In the genomic region with DNA sequence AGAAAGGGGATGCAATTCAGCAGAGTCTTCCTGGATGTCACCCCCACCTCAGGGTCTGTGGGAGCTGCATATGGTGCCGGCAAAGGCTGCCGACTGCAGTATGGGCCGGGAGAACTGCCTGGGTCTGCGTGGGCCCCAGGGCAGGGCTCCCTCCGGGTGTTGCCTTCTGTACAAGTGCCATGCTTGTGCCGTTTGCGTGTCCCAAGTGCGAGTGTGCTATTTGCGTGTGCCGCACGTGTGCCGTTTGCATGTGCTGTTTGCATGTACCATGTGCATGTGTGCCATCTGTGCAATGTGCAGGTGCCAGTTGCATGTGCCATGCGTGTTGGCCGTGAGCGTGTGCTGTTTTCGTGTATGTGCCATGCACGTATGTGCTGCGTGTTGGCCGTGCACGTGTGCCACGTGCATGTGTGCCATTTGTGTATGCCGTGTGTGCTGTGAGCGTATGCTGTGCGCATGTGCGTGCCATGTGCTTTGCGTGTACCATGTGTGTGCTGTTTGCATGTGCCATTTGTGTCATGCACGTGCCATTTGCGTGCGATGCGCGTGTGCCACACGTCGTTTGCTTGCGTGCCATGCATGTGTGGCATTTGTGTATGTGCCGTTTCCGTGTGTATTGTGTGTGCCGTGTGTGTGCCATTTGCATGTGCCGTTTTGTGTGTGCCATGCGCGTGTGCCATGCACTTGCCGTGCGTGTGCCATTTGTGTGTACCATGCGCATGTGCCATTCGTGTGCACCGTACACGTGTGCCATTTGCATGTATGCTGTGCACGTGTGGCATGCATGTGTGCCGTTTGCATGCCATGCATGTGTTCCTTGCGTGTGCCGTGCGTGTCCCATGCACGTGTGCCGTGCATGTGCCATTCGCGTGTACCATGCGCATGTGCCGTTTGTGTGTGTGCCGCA, we compare ENCODE assay signal across 1 cellular context.
TF ChIP-seq lines count a peak whose summit lies in the region.

No MANE protein-coding gene starts in this region.

TF ChIP-seq in HCT116, 20 proteins besides CTCF, POLR2A, EP300 and RAD21:
- TF ChIP-seq CBX3 (IDR thresholded peaks at IDR 0.05; ENCODE audit: low read depth) (no peak), ELF1 (IDR thresholded peaks at IDR 0.05; ENCODE audit: borderline replicate concordance, low read depth) (no peak), JUND (IDR thresholded peaks at IDR 0.05) (no peak), REST (IDR thresholded peaks at IDR 0.05; ENCODE audit: low read depth) (no peak), TCF7L2 (IDR thresholded peaks at IDR 0.05; ENCODE audit: borderline replicate concordance, extremely low read depth, insufficient read depth, insufficient read length) (no peak), ZNF274 (IDR thresholded peaks at IDR 0.05; ENCODE audit: low read depth, low read length) (no peak), CEBPB (IDR thresholded peaks at IDR 0.05; ENCODE audit: low read depth) (no peak), SRF (IDR thresholded peaks at IDR 0.05; ENCODE audit: low read depth) (no peak), ZBTB33 (IDR thresholded peaks at IDR 0.05; ENCODE audit: extremely low read depth, insufficient replicate concordance, low read length) (no peak), EZH2phosphoT487 (IDR thresholded peaks at IDR 0.05; ENCODE audit: borderline replicate concordance) (no peak), SP1 (IDR thresholded peaks at IDR 0.05; ENCODE audit: low read depth) (no peak), YY1 (IDR thresholded peaks at IDR 0.05; ENCODE audit: extremely low read depth, insufficient replicate concordance, low read depth, low read length) (no peak), SIN3A (IDR thresholded peaks at IDR 0.05; ENCODE audit: low read depth) (no peak; the same call in 1 of the 2 replicates), POLR2AphosphoS5 (IDR thresholded peaks at IDR 0.05; ENCODE audit: low read depth, low read length) (no peak; the same call in none of the 2 replicates), EGR1 (IDR thresholded peaks at IDR 0.05; ENCODE audit: low read depth) (no peak)
